In the genomic region with DNA sequence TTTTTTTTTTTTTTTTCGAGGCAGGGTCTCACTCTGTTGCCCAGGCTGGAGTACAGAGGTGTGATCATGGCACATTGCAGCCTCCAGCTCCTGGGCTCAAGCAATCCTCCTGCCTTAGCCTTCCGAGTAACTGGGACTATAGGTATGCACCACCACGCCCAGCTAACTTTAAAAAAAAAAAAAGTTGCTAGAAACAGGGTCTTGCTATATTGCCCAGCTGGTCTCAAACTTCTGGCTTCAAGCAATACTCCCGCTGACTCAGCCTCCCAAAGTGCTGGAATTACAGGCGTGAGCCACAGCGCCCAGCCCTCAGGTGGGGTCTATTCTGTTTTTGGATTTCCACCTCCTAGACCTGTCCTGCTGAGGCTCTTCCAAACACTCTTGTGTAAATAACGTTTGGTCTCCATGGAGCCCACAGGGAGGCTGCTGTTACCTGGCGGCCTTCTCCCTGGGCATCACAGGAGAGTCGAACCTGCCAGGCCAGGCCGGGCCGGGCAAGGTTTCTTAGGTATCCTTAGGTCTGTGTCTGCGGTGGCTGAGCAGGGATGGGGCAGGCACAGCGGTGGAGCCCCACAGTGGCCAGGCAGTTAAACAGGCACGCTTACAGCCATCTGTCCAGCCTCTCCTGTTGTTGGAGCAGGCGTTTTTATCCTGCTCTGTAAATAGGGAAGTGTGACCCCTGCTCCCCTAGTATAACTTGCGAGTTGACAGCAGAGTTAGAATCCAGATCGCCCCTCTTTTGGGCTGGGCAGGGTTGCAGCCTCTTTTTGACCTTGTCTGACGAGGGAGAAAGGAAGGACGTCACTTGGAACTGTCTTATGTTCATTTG, we compare ENCODE assay signal across 9 cellular contexts. TPM values are rescaled to one million over a fixed set of nuclear protein-coding genes. Genes with fewer than 3 reads are reported as not detected.
DNase-seq lines count a peak whose midpoint lies in the region; ATAC-seq and TF ChIP-seq lines count a peak whose summit lies in the region.
"Had no signal": no experiment of that assay in that cellular context is flagged by ENCODE, and none has a peak within 500 bp of the region (broad histone marks: within the 10 kb centered on the region; RNA-seq: fewer than 3 reads in every experiment).

No MANE protein-coding gene starts in this region.

- peak overlapping the region; percentile 26 for H2AK5ac ChIP-seq in neuronal stem cell (ENCODE audit: low read depth, low read length)

- H3K27me3 ChIP-seq in BE2C (no peaks in the 10 kb centered on the region), fibroblast of lung (ENCODE audit: control insufficient read depth, insufficient read depth, low read length) (no peaks in the 10 kb centered on the region), neuronal stem cell (ENCODE audit: control insufficient read depth in 3 of 3, insufficient read depth in 3 of 3, low read depth in 1 of 3, low read length in 3 of 3) (no peaks in the 10 kb centered on the region)

- no peak overlapping the region for H4K8ac ChIP-seq in neuronal stem cell (ENCODE audit: low read depth, low read length)

- in situ Hi-C loops in SK-MEL-5 (cut with HindIII; ENCODE audit: low pct_unique_long_range_greater_than_20kb, low sequenced_read_pairs), result no loop called here

- no CpG with 5 or more reads among the region's 19 CpGs for WGBS in neuronal stem cell (ENCODE audit: extremely low coverage in 2 of 2, insufficient read length in 2 of 2, insufficient replicate concordance in 1 of 2), 2 donors

- 0 out of 2 replicates have a peak, but pooled peaks have one; percentile 9 for TF ChIP-seq CTCF in BE2C (IDR thresholded peaks at IDR 0.05; ENCODE audit: low read depth, low read length)
- peak; percentile 18 to 34 for TF ChIP-seq CTCF in fibroblast of lung (conservative IDR thresholded peaks at IDR 0.05 in 1 of 2, IDR thresholded peaks at IDR 0.05 in 1 of 2; ENCODE audit: low read depth in 1 of 2, low read length in 2 of 2)

- H2BK12ac ChIP-seq in neuronal stem cell (ENCODE audit: low read length), result no peak overlapping the region

- H3K4me1 ChIP-seq in BE2C (no peaks in the 10 kb centered on the region), fibroblast of lung (ENCODE audit: control insufficient read depth, extremely low read depth, insufficient read depth, low read length) (peaks cover 13% of the 10 kb centered on the region), neuronal stem cell (ENCODE audit: control insufficient read depth in 2 of 2, insufficient read depth in 1 of 2, low read depth in 1 of 2, low read length in 2 of 2) (peaks cover 0 to 5% of the 10 kb centered on the region in 2 donors)

- H2BK120ac ChIP-seq in neuronal stem cell (ENCODE audit: low read depth, low read length), result no peak overlapping the region

- no peak for ATAC-seq in HG02798 (IDR thresholded peaks at IDR 0.05; ENCODE audit: poor library complexity, unreplicated experiment)
- no peak for ATAC-seq in GM19035 (IDR thresholded peaks at IDR 0.05; ENCODE audit: unreplicated experiment)

- peaks cover 53% of the 10 kb centered on the region for H3K79me2 ChIP-seq in fibroblast of lung (ENCODE audit: control insufficient read depth, insufficient read depth, low read length)

- peaks cover 10% of the 10 kb centered on the region for H3K79me1 ChIP-seq in neuronal stem cell (ENCODE audit: low read depth, low read length)

- H3K4me3 ChIP-seq in BE2C (ENCODE audit: low read depth, low read length) (no peak overlapping the region), fibroblast of lung (replicated peaks in 1 of 4; ENCODE audit: control extremely low read depth in 1 of 4, insufficient read depth in 1 of 4, low read depth in 3 of 4, low read length in 4 of 4) (peak overlapping the region in 3 of 4 experiments; percentile 10 to 23 (median 19)), neuronal stem cell (ENCODE audit: low read length in 2 of 2) (no peak overlapping the region)

- DNase-seq in BE2C, result no peak
- DNase-seq in SK-MEL-5 (ENCODE audit: low read depth, low spot score), result peak; percentile 45
- no peak for DNase-seq in fibroblast of lung (ENCODE audit: low read depth in 2 of 2)
- no peak for DNase-seq in neuronal stem cell (ENCODE audit: low spot score)
- DNase-seq in AML-193 (lab: John Stamatoyannopoulos, UW), result no peak
- DNase-seq in activated CD8-positive, alpha-beta memory T cell treated with anti-CD3 and anti-CD28 coated beads, Interleukin-2, amount 50 U/mL, for 4 hours, result no peak
- DNase-seq: DND-41 had no signal

- H4K91ac ChIP-seq in neuronal stem cell (ENCODE audit: low read depth, low read length, poor library complexity), result no peak overlapping the region

- no peaks in the 10 kb centered on the region for H3K36me3 ChIP-seq in BE2C
- H3K36me3 ChIP-seq in fibroblast of lung (ENCODE audit: control insufficient read depth, insufficient read depth, low read length), result peaks cover 4% of the 10 kb centered on the region
- peaks cover 0 to 10% of the 10 kb centered on the region in 2 donors for H3K36me3 ChIP-seq in neuronal stem cell (replicated peaks in 1 of 2; ENCODE audit: control insufficient read depth in 2 of 2, insufficient read depth in 2 of 2, low read length in 2 of 2)

- no peaks in the 10 kb centered on the region for H4K20me1 ChIP-seq in fibroblast of lung (ENCODE audit: control insufficient read depth, extremely low read depth, insufficient read depth, low read length)

- peak overlapping the region; percentile 85 for H3K4me2 ChIP-seq in fibroblast of lung (ENCODE audit: extremely low read depth, insufficient read depth, low read length)
- no peak overlapping the region for H3K4me2 ChIP-seq in neuronal stem cell (ENCODE audit: insufficient read depth, low read length, poor library complexity, severe bottlenecking)

- peak overlapping the region; percentile 96 for H3K27ac ChIP-seq in fibroblast of lung (ENCODE audit: insufficient read depth, low read length)
- H3K27ac ChIP-seq in neuronal stem cell (replicated peaks; ENCODE audit: low read length), result no peak overlapping the region

- H2AFZ ChIP-seq in fibroblast of lung (ENCODE audit: low read length) (no peak overlapping the region), neuronal stem cell (ENCODE audit: low read length) (no peak overlapping the region)

- H3K14ac ChIP-seq in neuronal stem cell (ENCODE audit: low read length), result no peak overlapping the region

- peak overlapping the region; percentile 12 for H3K18ac ChIP-seq in neuronal stem cell (ENCODE audit: low read length)

- no peak overlapping the region for H3K23ac ChIP-seq in neuronal stem cell (ENCODE audit: low read depth, low read length, poor library complexity)

- H3K9ac ChIP-seq in fibroblast of lung (ENCODE audit: insufficient read depth, low read length) (peak overlapping the region; percentile 51), neuronal stem cell (ENCODE audit: low read depth, low read length, poor library complexity) (peak overlapping the region; percentile 27)

- H3K9me3 ChIP-seq in BE2C, result no peaks in the 10 kb centered on the region
- H3K9me3 ChIP-seq in fibroblast of lung (ENCODE audit: control insufficient read depth, insufficient read depth, low read depth, low read length), result no peaks in the 10 kb centered on the region
- peaks cover 0 to 2% of the 10 kb centered on the region in 2 donors for H3K9me3 ChIP-seq in neuronal stem cell (replicated peaks in 1 of 2; ENCODE audit: control insufficient read depth in 2 of 2, insufficient read depth in 1 of 2, low read depth in 1 of 2, low read length in 2 of 2)

- H2BK15ac ChIP-seq in neuronal stem cell (ENCODE audit: low read length), result no peak overlapping the region

- H2BK5ac ChIP-seq in neuronal stem cell (ENCODE audit: low read length), result no peak overlapping the region

- no peak overlapping the region for H3K4ac ChIP-seq in neuronal stem cell (ENCODE audit: low read length)

RNA-seq across cellular contexts. Expression of a gene that starts 18.8 kb away (rescaled TPM):
- 58.2 TPM for polyA plus RNA-seq in BE2C (2012; ENCODE audit: insufficient read depth, insufficient read length, low read depth)
- 37.6 TPM in 2 replicates for total RNA-seq in SK-MEL-5 (2014; rRNA removed; shearing (Covaris generic))
- 73.9 and 86.0 TPM in 2 replicates for polyA plus RNA-seq in SK-MEL-5 (2015; cell fraction: cytosol; rRNA removed)
- polyA plus RNA-seq in SK-MEL-5 (2015; cell fraction: nucleus; rRNA removed), result 178 and 181 TPM in 2 replicates
- total RNA-seq in fibroblast of lung, result 79.4 and 94.6 TPM in 2 replicates
- polyA plus RNA-seq in fibroblast of lung, result 27.3 and 32.3 TPM in 2 replicates
- polyA plus RNA-seq in fibroblast of lung (2012), result 48.2 and 54.5 TPM in 2 replicates
- 142 and 147 TPM in 2 replicates for polyA minus RNA-seq in fibroblast of lung (ENCODE audit: low replicate concordance)
- 40.8 TPM for polyA plus RNA-seq in neuronal stem cell (2013, experiment 1 of 2)
- polyA plus RNA-seq in neuronal stem cell (2013, experiment 2 of 2), result 41.5 TPM

RNA-seq across cellular contexts. Expression of a gene that starts 33.1 kb away (rescaled TPM):
- polyA plus RNA-seq in BE2C (2012; ENCODE audit: insufficient read depth, insufficient read length, low read depth), result 1.4 TPM
- 0.40 and 1.3 TPM in 2 replicates for total RNA-seq in SK-MEL-5 (2014; rRNA removed; shearing (Covaris generic))
- polyA plus RNA-seq in SK-MEL-5 (2015; cell fraction: cytosol; rRNA removed), result 0.09 and 0.21 TPM in 2 replicates
- 2.7 and 3.1 TPM in 2 replicates for polyA plus RNA-seq in SK-MEL-5 (2015; cell fraction: nucleus; rRNA removed)
- 0.77 and 0.83 TPM in 2 replicates for total RNA-seq in fibroblast of lung
- polyA plus RNA-seq in fibroblast of lung, result 0.23 and 0.35 TPM in 2 replicates
- 0.21 and 0.22 TPM in 2 replicates for polyA plus RNA-seq in fibroblast of lung (2012)
- polyA minus RNA-seq in fibroblast of lung (ENCODE audit: low replicate concordance), result 0.11 TPM in 1 of 2 replicates, not detected in the other
- 0.33 TPM for polyA plus RNA-seq in neuronal stem cell (2013, experiment 1 of 2)
- polyA plus RNA-seq in neuronal stem cell (2013, experiment 2 of 2), result 0.32 TPM

RNA-seq across cellular contexts. Expression of a gene that starts 39.4 kb away (rescaled TPM):
- polyA plus RNA-seq in BE2C (2012; ENCODE audit: insufficient read depth, insufficient read length, low read depth), result not detected
- total RNA-seq in SK-MEL-5 (2014; rRNA removed; shearing (Covaris generic)), result not detected in 2 replicates
- not detected in 2 replicates for polyA plus RNA-seq in SK-MEL-5 (2015; cell fraction: cytosol; rRNA removed)
- polyA plus RNA-seq in SK-MEL-5 (2015; cell fraction: nucleus; rRNA removed), result not detected in 2 replicates
- total RNA-seq in fibroblast of lung, result not detected in 2 replicates
- polyA plus RNA-seq in fibroblast of lung, result not detected in 2 replicates
- not detected in 2 replicates for polyA plus RNA-seq in fibroblast of lung (2012)
- not detected in 2 replicates for polyA minus RNA-seq in fibroblast of lung (ENCODE audit: low replicate concordance)
- not detected for polyA plus RNA-seq in neuronal stem cell (2013, experiment 1 of 2)
- polyA plus RNA-seq in neuronal stem cell (2013, experiment 2 of 2), result not detected

RNA-seq across cellular contexts. Expression of a gene that starts 55.7 kb away (rescaled TPM):
- 31.4 TPM for polyA plus RNA-seq in BE2C (2012; ENCODE audit: insufficient read depth, insufficient read length, low read depth)
- total RNA-seq in SK-MEL-5 (2014; rRNA removed; shearing (Covaris generic)), result 0.77 and 1.0 TPM in 2 replicates
- polyA plus RNA-seq in SK-MEL-5 (2015; cell fraction: cytosol; rRNA removed), result 5.1 and 10.4 TPM in 2 replicates
- polyA plus RNA-seq in SK-MEL-5 (2015; cell fraction: nucleus; rRNA removed), result 2.4 and 3.7 TPM in 2 replicates
- total RNA-seq in fibroblast of lung, result 17.3 and 27.7 TPM in 2 replicates
- polyA plus RNA-seq in fibroblast of lung, result 35.8 and 86.2 TPM in 2 replicates
- polyA plus RNA-seq in fibroblast of lung (2012), result 39.3 and 91.3 TPM in 2 replicates
- 45.2 and 138 TPM in 2 replicates for polyA minus RNA-seq in fibroblast of lung (ENCODE audit: low replicate concordance)
- polyA plus RNA-seq in neuronal stem cell (2013, experiment 1 of 2), result 11.5 TPM
- polyA plus RNA-seq in neuronal stem cell (2013, experiment 2 of 2), result 11.4 TPM

Comparison
In these comparisons a context has a peak if more than half of its experiments do, and no peak if none do; other contexts are left out.
1. H3K4me3 ChIP-seq: peak in fibroblast of lung (3 of 4); none in BE2C (single experiment) and neuronal stem cell (0 of 2).